ENCODE assay signal across 18 cellular contexts in the genomic region with DNA sequence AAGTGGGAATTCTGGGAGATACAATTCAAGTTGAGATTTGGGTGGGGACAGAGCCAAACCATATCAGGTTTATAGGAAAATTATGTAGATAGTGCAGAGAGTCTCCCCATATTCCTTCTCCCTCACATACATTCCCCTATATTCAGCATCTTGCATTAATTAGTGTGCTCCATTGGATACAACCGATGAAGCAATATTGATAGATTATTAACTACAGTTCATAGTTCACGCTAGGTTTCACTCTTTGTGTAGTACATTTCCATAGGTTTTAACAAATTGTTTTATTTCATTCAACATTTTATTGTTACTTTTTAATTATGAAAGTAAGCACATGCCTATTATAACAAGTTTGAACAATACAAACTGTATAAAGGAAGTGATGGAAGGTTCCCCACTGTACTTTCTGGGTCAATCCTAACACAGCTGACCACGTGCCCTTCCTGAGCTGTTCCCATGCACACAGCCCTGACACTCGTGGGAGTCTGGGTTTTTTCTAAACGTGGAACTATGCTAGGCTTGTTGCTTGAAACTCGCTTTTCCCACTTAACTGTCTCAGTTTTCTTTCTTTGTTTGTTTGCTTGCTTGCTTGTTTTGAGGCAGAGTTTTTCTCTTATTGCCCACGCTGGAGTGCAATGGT.
DNase-seq lines count a peak whose midpoint lies in the region; ATAC-seq, FAIRE-seq and TF ChIP-seq lines count a peak whose summit lies in the region.
"Had no signal": no experiment of that assay in that cellular context is flagged by ENCODE, and none has a peak within 500 bp of the region (broad histone marks: within the 10 kb centered on the region; RNA-seq: fewer than 3 reads in every experiment).

No MANE protein-coding gene starts in this region.

- ATAC-seq in Panc1: no peak
- peak in 3 of 4 donors; percentile 52 to 56 (median 56) for ATAC-seq in right lobe of liver
- no peak for ATAC-seq in GM21515 (IDR thresholded peaks at IDR 0.05; ENCODE audit: unreplicated experiment)
- ATAC-seq in GM21381 (IDR thresholded peaks at IDR 0.05; ENCODE audit: unreplicated experiment): no peak
- ATAC-seq: GM23338, HCT116 had no signal

- intact Hi-C loops in Panc1 (cut with micrococcal nuclease; ENCODE audit: unreplicated experiment) (no loop called here), right lobe of liver (cut with DNase I) (no loop called here)

- no TSS peak for BruUV-seq in Panc1 (replicated peaks; lab: Mats Ljungman, UMichigan)

- CTCF ChIA-PET in Panc1 (lab: Charles Lee): no interaction called here

- FAIRE-seq in bronchial epithelial cell (lab: Jason Lieb, UNC): peak; percentile 23
- FAIRE-seq: GM12891, GM18507 had no signal

- in situ Hi-C loops in Panc1 (cut with HindIII; ENCODE audit: low pct_unique_long_range_greater_than_20kb, low sequenced_read_pairs): loop anchor here (25.0 kb wide), 1 partner anchor 138 kb away; the partner anchor contains the start of gene RIPK4

- H3K27ac ChIP-seq in Panc1 (ENCODE audit: low read length): peak overlapping the region; percentile 71; the same call in 1 of the 2 replicates
- H3K27ac ChIP-seq in right lobe of liver: no peak overlapping the region

- DNase-seq in Panc1 (ENCODE audit: low read depth, low spot score) (no peak), bronchial epithelial cell (ENCODE audit: low read depth) (no peak), right lobe of liver (no peak)
- no peak for DNase-seq in activated effector memory CD4-positive, alpha-beta T cell treated with Interleukin-2 at 50 U/mL for 16 hours
- DNase-seq: C1 segment of cervical spinal cord; Calu3; CD4-positive, alpha-beta memory T cell; COR-L47; DMS53; DMS79 treated with DMSO at 0.1 percent for 48 hours; GF-D8; H9 had no signal

- H3K36me3 ChIP-seq in Panc1 (ENCODE audit: control insufficient read depth, insufficient read depth, low read length) (no peaks in the 10 kb centered on the region), bronchial epithelial cell (ENCODE audit: control insufficient read depth, insufficient read depth, low read length) (no peaks in the 10 kb centered on the region), right lobe of liver (no peaks in the 10 kb centered on the region)

- POLR2A ChIA-PET in Panc1 (lab: Charles Lee): no interaction called here

- H3K27me3 ChIP-seq in Panc1 (ENCODE audit: control insufficient read depth, insufficient read depth, low read length) (no peaks in the 10 kb centered on the region), bronchial epithelial cell (ENCODE audit: control insufficient read depth, insufficient read depth, low read length) (no peaks in the 10 kb centered on the region), right lobe of liver (no peaks in the 10 kb centered on the region)

- H3K4me1 ChIP-seq in Panc1 (ENCODE audit: control insufficient read depth, insufficient read depth, low read length) (no peaks in the 10 kb centered on the region; the same call in 1 of the 2 replicates), right lobe of liver (no peaks in the 10 kb centered on the region)

- no peak overlapping the region for H3K4me3 ChIP-seq in Panc1 (ENCODE audit: low read depth in 2 of 2, low read length in 2 of 2)
- H3K4me3 ChIP-seq in bronchial epithelial cell (ENCODE audit: low read depth, low read length): no peak overlapping the region
- no peak overlapping the region for H3K4me3 ChIP-seq in right lobe of liver
- H3K4me3 ChIP-seq: GM23338 had no signal

- H3K9me3 ChIP-seq in Panc1 (ENCODE audit: control insufficient read depth, insufficient read depth, low read depth, low read length) (peaks cover 10% of the 10 kb centered on the region; the same call in 1 of the 2 replicates), right lobe of liver (no peaks in the 10 kb centered on the region)

- WGBS in right lobe of liver (ENCODE audit: insufficient coverage, low coverage, low lambda C conversion rate, missing lambda C conversion rate): 38% methylated on average over 7 of the region's 7 CpGs

- no peak for TF ChIP-seq POLR2A in right lobe of liver (IDR thresholded peaks at IDR 0.05)

- TF ChIP-seq CTCF in Panc1 (IDR thresholded peaks at IDR 0.05): no peak
- TF ChIP-seq CTCF in bronchial epithelial cell (IDR thresholded peaks at IDR 0.05; ENCODE audit: insufficient read depth, low read length, severe bottlenecking): no peak
- no peak for TF ChIP-seq CTCF in right lobe of liver (IDR thresholded peaks at IDR 0.05)

Comparison
In these comparisons a context has a peak if more than half of its experiments do, and no peak if none do; other contexts are left out.
1. ATAC-seq: peak in right lobe of liver (3 of 4); none in Panc1 (single experiment), GM21515 (single experiment) and GM21381 (single experiment).